In genomic region chr19:47232422-47233211, GRCh38 we compare ENCODE assay signal across 1 cellular context.
TF ChIP-seq lines count a peak whose summit lies in the region.

No MANE protein-coding gene starts in this region.

TF ChIP-seq in GM12878, 131 proteins besides CTCF, POLR2A, EP300 and RAD21:
- TF ChIP-seq SRF (IDR thresholded peaks at IDR 0.05; ENCODE audit: low read depth in 2 of 2, low read length in 2 of 2): no peak
- TF ChIP-seq ZNF687 (IDR thresholded peaks at IDR 0.05): peak; percentile 42; the same call in 1 of the 2 replicates
- TF ChIP-seq NBN (IDR thresholded peaks at IDR 0.05): peak; percentile 37
- TF ChIP-seq CHD4 (IDR thresholded peaks at IDR 0.05): no peak
- TF ChIP-seq SP1 (IDR thresholded peaks at IDR 0.05; ENCODE audit: low read depth, low read length): peak; percentile 18
- TF ChIP-seq RUNX3 (IDR thresholded peaks at IDR 0.05; ENCODE audit: low read length): peak; percentile 77
- TF ChIP-seq SMC3 (IDR thresholded peaks at IDR 0.05; ENCODE audit: borderline replicate concordance, low read length): no peak
- TF ChIP-seq RELB (IDR thresholded peaks at IDR 0.05; ENCODE audit: low read depth): peak; percentile 41; the same call in 1 of the 2 replicates
- TF ChIP-seq IKZF2 (IDR thresholded peaks at IDR 0.05): peak; percentile 78 to 79
- TF ChIP-seq MAX (IDR thresholded peaks at IDR 0.05; ENCODE audit: low read depth, low read length): peak; percentile 36; the same call in 1 of the 2 replicates
- 0 out of 2 replicates have a peak, but pooled peaks have one; percentile 12 for TF ChIP-seq CREM (IDR thresholded peaks at IDR 0.05; ENCODE audit: low read depth)
- TF ChIP-seq EED (IDR thresholded peaks at IDR 0.05; ENCODE audit: low read depth): peak; percentile 55
- TF ChIP-seq HDAC2 (IDR thresholded peaks at IDR 0.05): no peak
- TF ChIP-seq TCF12 (IDR thresholded peaks at IDR 0.05; ENCODE audit: low read depth, low read length): peak; percentile 77; the same call in 1 of the 2 replicates
- peak; percentile 11 to 75; a peak in 2 of 4 replicates for TF ChIP-seq BHLHE40 (IDR thresholded peaks at IDR 0.05; ENCODE audit: borderline replicate concordance in 1 of 2, low read depth in 2 of 2, low read length in 1 of 2)
- peak; percentile 91 for TF ChIP-seq TCF3 (IDR thresholded peaks at IDR 0.05; ENCODE audit: borderline replicate concordance, insufficient read depth, low read depth, low read length)
- TF ChIP-seq MTA3 (IDR thresholded peaks at IDR 0.05; ENCODE audit: borderline replicate concordance, low read length): 0 out of 2 replicates have a peak, but pooled peaks have one; percentile 76
- peak; percentile 63 for TF ChIP-seq BCL3 (IDR thresholded peaks at IDR 0.05; ENCODE audit: borderline replicate concordance, insufficient read depth, low read depth, low read length, poor library complexity, severe bottlenecking)
- peak; percentile 76 for TF ChIP-seq IKZF1 (conservative IDR thresholded peaks at IDR 0.05)
- peak; percentile 53 for TF ChIP-seq PBX3 (IDR thresholded peaks at IDR 0.05; ENCODE audit: insufficient replicate concordance, low read depth, low read length)
- TF ChIP-seq REST (IDR thresholded peaks at IDR 0.05; ENCODE audit: low read depth, low read length): no peak
- TF ChIP-seq MTA2 (IDR thresholded peaks at IDR 0.05; ENCODE audit: low read depth): peak; percentile 64; the same call in 1 of the 2 replicates
- 0 out of 2 replicates have a peak, but pooled peaks have one; percentile 11 for TF ChIP-seq ZBED1 (IDR thresholded peaks at IDR 0.05; ENCODE audit: borderline replicate concordance)
- peak; percentile 73; the same call in 1 of the 2 replicates for TF ChIP-seq DPF2 (IDR thresholded peaks at IDR 0.05)
